ENCODE assay signal across 25 cellular contexts in the genomic region with DNA sequence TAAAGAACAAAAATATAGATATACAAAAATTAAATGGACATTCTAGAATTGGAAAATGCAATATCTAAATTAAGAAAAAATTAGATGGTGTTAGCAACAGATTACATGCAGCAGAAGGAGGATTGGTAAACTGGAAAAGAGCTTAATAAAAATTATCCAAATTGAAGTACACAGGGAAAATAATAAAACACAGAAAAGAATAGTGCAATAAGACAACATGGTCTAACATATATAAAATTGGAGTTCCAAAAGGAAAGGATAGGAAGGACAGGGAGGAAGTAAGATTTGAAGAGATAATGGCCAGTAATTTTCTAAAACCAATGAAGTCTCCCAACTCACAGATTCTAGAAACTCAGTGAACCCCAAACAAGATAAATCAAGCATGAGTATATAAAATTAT.
"Had no signal": no experiment of that assay in that cellular context is flagged by ENCODE, and none has a peak within 500 bp of the region (broad histone marks: within the 10 kb centered on the region; RNA-seq: fewer than 3 reads in every experiment).

No MANE protein-coding gene starts in this region.

- H3K9me3 ChIP-seq: suprapubic skin, testis, thoracic aorta, thyroid gland, tibial artery, tibial nerve, transverse colon, upper lobe of left lung, upper lobe of right lung, uterus, vagina had no signal

- H3K27ac ChIP-seq: stomach, suprapubic skin, testis, thoracic aorta, thyroid gland, tibial artery, tibial nerve, transverse colon, upper lobe of left lung, upper lobe of right lung, uterus, vagina had no signal

- H3K4me3 ChIP-seq: stomach, suprapubic skin, testis, thoracic aorta, thyroid gland, tibial artery, tibial nerve, transverse colon, upper lobe of left lung, upper lobe of right lung, uterus, vagina had no signal

- DNase-seq: stimulated activated CD4-positive, alpha-beta T cell treated with anti-CD3 and anti-CD28 coated beads, Interleukin-2, amount 100 ng/mL, for 48 hours; stimulated activated CD4-positive, alpha-beta T cell treated with anti-CD3 and anti-CD28 coated beads, Interleukin-4, amount 100 ng/mL, for 1 hour; stimulated activated CD4-positive, alpha-beta T cell treated with anti-CD3 and anti-CD28 coated beads, Interleukin-4, amount 100 ng/mL, for 24 hours; stimulated activated CD4-positive, alpha-beta T cell treated with anti-CD3 and anti-CD28 coated beads, Interleukin-4, amount 100 ng/mL, for 4 hours; stimulated activated CD8-positive, alpha-beta memory T cell treated with anti-CD3 and anti-CD28 coated beads, Interleukin-4, amount 100 ng/mL, for 48 hours; stimulated activated naive B cell treated with anti-CD40 and anti-IgM and Interleukin-4, amounts not matched to agents 10 μg/mL and 1 μg/mL and 100 μg/mL, for 72 hours; stimulated activated naive CD4-positive, alpha-beta T cell; stimulated activated naive CD4-positive, alpha-beta T cell treated with Interleukin-2 at 50 U/mL for 16 hours; stimulated activated naive CD8-positive, alpha-beta T cell treated with anti-CD3 and anti-CD28 coated beads, Interleukin-15, amount 100 ng/mL, for 72 hours; stimulated activated naive CD8-positive, alpha-beta T cell treated with anti-CD3 and anti-CD28 coated beads, Interleukin-15, Interleukin-2, amounts not matched to agents 100 U/mL and 50 U/mL, for 24 hours; stomach; substantia nigra; testis; thyroid gland; tibial artery; transverse colon; trophoblast cell; upper lobe of left lung; upper lobe of right lung; uterus had no signal

- H3K36me3 ChIP-seq: stomach, suprapubic skin, thoracic aorta, thyroid gland, tibial artery, tibial nerve, transverse colon, upper lobe of left lung, upper lobe of right lung, uterus, vagina had no signal

- FAIRE-seq: urothelium cell line had no signal

- H3K4me1 ChIP-seq: stomach, suprapubic skin, testis, thyroid gland, tibial artery, tibial nerve, transverse colon, upper lobe of left lung, upper lobe of right lung, uterus, vagina had no signal

- H3K27me3 ChIP-seq: stomach, suprapubic skin, testis, thyroid gland, tibial artery, tibial nerve, transverse colon, upper lobe of left lung, upper lobe of right lung, uterus, vagina had no signal
